Comparison of ENCODE assay signal across 8 cellular contexts in the genomic region with DNA sequence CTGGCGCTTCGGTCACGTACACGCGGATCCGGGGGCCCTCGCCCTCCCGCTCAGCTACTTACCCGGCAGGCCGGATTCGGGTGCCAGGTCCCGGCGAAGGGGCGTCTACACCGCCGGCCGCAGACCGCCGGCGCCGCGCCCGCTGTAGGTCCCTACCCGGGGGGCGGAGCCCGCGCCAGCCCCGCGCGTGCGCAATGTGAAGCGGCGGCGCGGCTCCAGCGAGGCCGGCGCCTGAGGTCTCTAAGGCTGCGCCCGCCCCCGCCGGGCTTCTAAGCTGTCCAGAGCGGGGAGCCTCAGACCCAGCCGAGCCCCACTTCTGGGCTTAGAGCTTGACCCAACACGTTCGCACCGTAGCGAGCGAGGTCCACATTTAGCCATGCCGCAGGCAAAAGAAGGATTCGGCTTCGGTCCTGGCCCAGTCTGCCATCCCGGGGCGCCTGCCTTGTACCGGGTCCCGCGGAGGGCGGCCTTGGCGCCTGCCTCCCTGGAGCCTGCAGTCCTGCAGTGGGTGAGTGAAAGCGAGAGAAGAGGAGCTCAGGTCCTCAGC. TPM values are rescaled to one million over a fixed set of nuclear protein-coding genes. Genes with fewer than 3 reads are reported as not detected.
DNase-seq lines count a peak whose midpoint lies in the region; ATAC-seq and TF ChIP-seq lines count a peak whose summit lies in the region.

A gene with protein sequence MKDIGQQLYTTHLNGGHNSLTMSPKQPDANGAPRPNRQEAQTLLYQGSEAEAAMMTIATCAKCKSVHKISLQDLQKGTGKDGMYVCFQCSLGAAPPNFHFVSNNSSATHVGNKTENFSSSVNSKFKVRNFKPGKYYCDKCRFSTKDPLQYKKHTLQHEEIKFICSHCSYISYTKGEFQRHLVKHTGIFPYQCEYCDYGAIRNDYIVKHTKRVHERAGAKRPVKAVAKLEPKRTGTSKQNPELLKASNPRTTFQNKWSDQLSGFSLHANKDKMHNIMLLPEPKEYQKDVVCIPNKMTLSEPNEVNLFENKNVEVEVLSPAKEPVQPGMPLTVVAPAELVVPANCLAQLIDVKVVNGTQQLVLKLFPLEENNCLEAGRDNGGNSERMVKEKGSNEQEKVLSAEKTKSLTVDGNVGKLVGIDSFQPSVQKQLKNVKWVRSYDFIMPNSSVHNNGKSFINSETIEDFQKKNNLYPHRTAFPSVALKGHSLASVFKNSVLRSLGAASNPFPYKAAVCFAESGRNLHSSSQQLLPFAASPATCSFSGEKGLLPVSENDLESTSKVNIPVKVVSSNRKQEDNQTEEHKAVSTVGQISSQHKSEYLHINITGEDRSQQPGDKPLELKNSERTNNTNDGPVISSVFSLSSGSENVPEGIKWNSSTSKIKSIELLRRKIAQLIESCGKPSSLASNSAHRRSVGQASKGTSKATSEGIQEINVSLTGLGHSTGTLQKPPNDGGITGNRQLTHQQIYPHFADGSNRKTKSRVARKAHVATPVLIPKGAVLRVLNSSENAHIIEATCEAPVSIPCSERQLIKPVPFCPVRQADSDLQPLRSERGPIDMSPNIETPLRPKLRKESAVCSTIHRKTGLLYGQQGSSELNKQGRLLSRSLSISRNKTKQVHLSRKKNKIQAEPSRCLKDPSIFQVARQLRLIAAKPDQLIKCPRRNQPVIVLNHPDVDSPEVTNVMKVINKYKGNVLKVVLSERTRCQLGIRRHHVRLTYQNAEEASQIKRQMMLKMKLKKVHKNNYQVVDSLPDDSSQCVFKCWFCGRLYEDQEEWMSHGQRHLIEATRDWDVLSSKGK (minus strand): TSS at position 172 of the 547 bp plus-strand sequence. CDS start 11,098 bp downstream, outside the sequence.

- no peak for TF ChIP-seq CTCF in tibial artery (IDR thresholded peaks at IDR 0.05)

- peaks cover 10% of the 10 kb centered on the region for H3K79me1 ChIP-seq in trophoblast cell (ENCODE audit: low read length)

- peak within 1 kb of the TSS; percentile 71 for H4K91ac ChIP-seq in trophoblast cell (ENCODE audit: low read depth, low read length)

- H4K8ac ChIP-seq in trophoblast cell (ENCODE audit: low read depth, low read length) = peak within 1 kb of the TSS; percentile 90

- intact Hi-C loops in head of caudate nucleus (cut with DNase I) = no loop called here
- intact Hi-C loops in tibial artery (cut with DNase I; ENCODE audit: low total_unique reads) = no loop called here

- H3K27ac ChIP-seq in SK-N-MC = no peak within 1 kb of the TSS
- peak within 1 kb of the TSS; percentile 38 for H3K27ac ChIP-seq in trophoblast cell (ENCODE audit: low read depth, low read length)
- peak within 1 kb of the TSS; percentile 2 to 28 for H3K27ac ChIP-seq in tibial artery

- peak within 1 kb of the TSS; percentile 37 for H3K4ac ChIP-seq in trophoblast cell (ENCODE audit: low read depth, low read length)

- H3K4me1 ChIP-seq in trophoblast cell (ENCODE audit: control insufficient read depth in 1 of 2, insufficient read depth in 2 of 2, low read length in 2 of 2) = peaks cover 5 to 19% of the 10 kb centered on the region in 2 experiments
- H3K4me1 ChIP-seq in tibial artery = peaks cover 0 to 26% (median 13%) of the 10 kb centered on the region in 4 donors

- DNase-seq in CD1c-positive myeloid dendritic cell (ENCODE audit: extremely low spot score) (peak; percentile 88), GM19240 (ENCODE audit: insufficient read length, low spot score) (peak; percentile 61), SK-N-MC (ENCODE audit: low read depth, low spot score) (no peak), head of caudate nucleus (peak in 41 of 42 donors; percentile 22 to 80 (median 55)), trophoblast cell (peak; percentile 55 to 86), tibial artery (peak; percentile 38 to 67)
- peak; percentile 82 to 84 for DNase-seq in activated naive CD4-positive, alpha-beta T cell treated with anti-CD3 and anti-CD28 coated beads, Interleukin-2, amount 50 U/mL, for 72 hours (ENCODE audit: low spot score in 2 of 2)

- H3K9me3 ChIP-seq in SK-N-MC (ENCODE audit: low read depth, low read length) (no peaks in the 10 kb centered on the region), trophoblast cell (ENCODE audit: insufficient read depth, low read depth, low read length) (peaks cover 16% of the 10 kb centered on the region), tibial artery (no peaks in the 10 kb centered on the region)

- peaks cover 36 to 41% of the 10 kb centered on the region in 2 donors for H3K36me3 Mint-ChIP-seq in activated naive CD4-positive, alpha-beta T cell treated with anti-CD3 and anti-CD28 coated beads, Interleukin-2, amount 50 U/mL, for 72 hours

- H3K27me3 ChIP-seq in trophoblast cell (ENCODE audit: insufficient read depth, low read length) (peaks cover 8% of the 10 kb centered on the region), tibial artery (peaks cover 0 to 24% of the 10 kb centered on the region in 2 donors)

- peak within 1 kb of the TSS; percentile 52 for H3K4me2 ChIP-seq in trophoblast cell (ENCODE audit: low read length)

- H2BK5ac ChIP-seq in trophoblast cell (ENCODE audit: low read depth, low read length, poor library complexity) = peak within 1 kb of the TSS; percentile 32

- peak within 1 kb of the TSS; percentile 93 for H4K12ac ChIP-seq in trophoblast cell (ENCODE audit: low read depth, low read length)

- peaks cover 3 to 11% of the 10 kb centered on the region in 2 donors for H3K9me3 Mint-ChIP-seq in activated naive CD4-positive, alpha-beta T cell treated with anti-CD3 and anti-CD28 coated beads, Interleukin-2, amount 50 U/mL, for 72 hours

- H3K36me3 ChIP-seq in SK-N-MC (ENCODE audit: insufficient read depth, low read length) (peaks cover 20% of the 10 kb centered on the region; the same call in 1 of the 2 replicates), trophoblast cell (ENCODE audit: control insufficient read depth in 1 of 2, insufficient read depth in 2 of 2, low read length in 2 of 2) (peaks cover 10 to 19% of the 10 kb centered on the region in 2 experiments), tibial artery (peaks cover 16 to 22% (median 22%) of the 10 kb centered on the region in 3 donors)

- no CpG with 5 or more reads among the region's 60 CpGs for WGBS in trophoblast cell (ENCODE audit: extremely low coverage, insufficient coverage, insufficient read length)

- peak within 1 kb of the TSS; percentile 67 for H3K18ac ChIP-seq in trophoblast cell (ENCODE audit: low read length)

- no peak within 1 kb of the TSS for H3K23ac ChIP-seq in trophoblast cell (ENCODE audit: low read length)

- H2AFZ ChIP-seq in trophoblast cell (ENCODE audit: insufficient read depth, low read length, poor library complexity) = peak within 1 kb of the TSS; percentile 91

- ATAC-seq in HG03432 (IDR thresholded peaks at IDR 0.05; ENCODE audit: unreplicated experiment) = peak; percentile 84
- peak; percentile 72 to 73 for ATAC-seq in activated naive CD4-positive, alpha-beta T cell treated with anti-CD3 and anti-CD28 coated beads, Interleukin-2, amount 50 U/mL, for 72 hours

- H3K79me2 ChIP-seq in trophoblast cell (ENCODE audit: control insufficient read depth, insufficient read depth, low read length, poor library complexity) = peaks cover 4% of the 10 kb centered on the region

- peak within 1 kb of the TSS; percentile 59 for H3K14ac ChIP-seq in trophoblast cell (ENCODE audit: low read length)

- H2BK120ac ChIP-seq in trophoblast cell (ENCODE audit: insufficient read depth, low read length, poor library complexity) = peak within 1 kb of the TSS; percentile 75

- H3K9ac ChIP-seq in SK-N-MC (ENCODE audit: insufficient read length) = no peak within 1 kb of the TSS
- peak within 1 kb of the TSS; percentile 64 for H3K9ac ChIP-seq in trophoblast cell (ENCODE audit: low read length)

- H3K4me3 ChIP-seq in SK-N-MC (peak within 1 kb of the TSS; percentile 73), trophoblast cell (ENCODE audit: low read depth, low read length) (peak within 1 kb of the TSS; percentile 81), tibial artery (peak within 1 kb of the TSS; percentile 59 to 67)

- peak within 1 kb of the TSS; percentile 84 to 90 for H3K27ac Mint-ChIP-seq in activated naive CD4-positive, alpha-beta T cell treated with anti-CD3 and anti-CD28 coated beads, Interleukin-2, amount 50 U/mL, for 72 hours

- H2AK5ac ChIP-seq in trophoblast cell (ENCODE audit: low read length) = peak within 1 kb of the TSS; percentile 21

- H2BK12ac ChIP-seq in trophoblast cell (ENCODE audit: low read length) = peak within 1 kb of the TSS; percentile 48

RNA-seq across cellular contexts. Expression of the gene that starts here (rescaled TPM):
- total RNA-seq in activated naive CD4-positive, alpha-beta T cell treated with anti-CD3 and anti-CD28 coated beads, Interleukin-2, amount 50 U/mL, for 72 hours = 10 to 100 TPM; 18.4 to 18.8 TPM
- polyA plus RNA-seq in trophoblast cell (2013) = 18.5 and 20.2 TPM in 2 replicates
